11 cellular contexts compared by ENCODE assay signal in genomic region chr11:59776210-59777066, GRCh38. TPM values are rescaled to one million over a fixed set of nuclear protein-coding genes. Genes with fewer than 3 reads are reported as not detected.
DNase-seq lines count a peak whose midpoint lies in the region; ATAC-seq and TF ChIP-seq lines count a peak whose summit lies in the region.
"Had no signal": no experiment of that assay in that cellular context is flagged by ENCODE, and none has a peak within 500 bp of the region (broad histone marks: within the 10 kb centered on the region; RNA-seq: fewer than 3 reads in every experiment).

No MANE protein-coding gene starts in this region.

- no peaks in the 10 kb centered on the region for H3K9me3 ChIP-seq in PC-9 (ENCODE audit: insufficient read depth, low read depth)

- H3K18ac ChIP-seq in mesendoderm (ENCODE audit: low read length) = no peak overlapping the region

- peak overlapping the region; percentile 28 for H3K27ac ChIP-seq in PC-9
- H3K27ac ChIP-seq in mesendoderm (ENCODE audit: low read depth, low read length) = no peak overlapping the region

- no peak overlapping the region for H3K4ac ChIP-seq in mesendoderm (ENCODE audit: low read depth, low read length)

- peaks cover 31% of the 10 kb centered on the region for H3K36me3 Mint-ChIP-seq in progenitor cell of endocrine pancreas (ENCODE audit: insufficient read depth)

- no peaks in the 10 kb centered on the region for H3K27me3 Mint-ChIP-seq in progenitor cell of endocrine pancreas

- TF ChIP-seq CTCF in PC-9 (conservative IDR thresholded peaks at IDR 0.05) (no peak), epithelial cell of esophagus (IDR thresholded peaks at IDR 0.05; ENCODE audit: insufficient read depth, low read depth, low read length, missing control alignments) (no peak), progenitor cell of endocrine pancreas (IDR thresholded peaks at IDR 0.05; ENCODE audit: unreplicated experiment) (no peak)

- H3K4me1 ChIP-seq in PC-9 (replicated peaks; ENCODE audit: insufficient read depth) (peaks cover 48% of the 10 kb centered on the region), mesendoderm (ENCODE audit: control insufficient read depth, low read depth, low read length) (peaks cover 2% of the 10 kb centered on the region)

- H3K27me3 ChIP-seq in PC-9 (ENCODE audit: insufficient read depth, low read depth) (no peaks in the 10 kb centered on the region), mesendoderm (ENCODE audit: insufficient read depth, low read length, poor library complexity) (no peaks in the 10 kb centered on the region)

- DNase-seq in H4 (ENCODE audit: low spot score) (peak; percentile 54), PC-9 (peak; percentile 57 to 97), epithelial cell of esophagus (ENCODE audit: low read depth) (peak; percentile 97), progenitor cell of endocrine pancreas (ENCODE audit: low spot score, unreplicated experiment) (no peak), amygdala (lab: John Stamatoyannopoulos, UW) (no peak), mesendoderm (no peak)
- no peak for DNase-seq in NK-92 treated with Interleukin-12 subunit alpha and Interleukin-12 subunit beta, amount 100 ng/mL, for 24 hours (lab: John Stamatoyannopoulos, UW)
- DNase-seq: NCI-H1092 treated with DMSO at 0.1 percent for 48 hours; RPMI8226; stimulated activated naive CD4-positive, alpha-beta T cell treated with Interleukin-2 at 50 U/mL for 16 hours had no signal

- H2BK15ac ChIP-seq in mesendoderm (replicated peaks; ENCODE audit: low read depth) = no peak overlapping the region

- no peak overlapping the region for H3K23ac ChIP-seq in mesendoderm (ENCODE audit: low read length)

- H2BK120ac ChIP-seq in mesendoderm (ENCODE audit: low read depth, low read length) = no peak overlapping the region

- WGBS in mesendoderm (ENCODE audit: extremely low coverage, insufficient coverage, low lambda C conversion rate) = no CpG with 5 or more reads among the region's 5 CpGs

- H3K56ac ChIP-seq in mesendoderm (ENCODE audit: low read length) = no peak overlapping the region

- H3K4me3 ChIP-seq in PC-9 (no peak overlapping the region), epithelial cell of esophagus (ENCODE audit: low read length) (no peak overlapping the region), mesendoderm (ENCODE audit: low read length) (no peak overlapping the region)

- peaks cover 41% of the 10 kb centered on the region for H3K36me3 ChIP-seq in PC-9 (ENCODE audit: low read depth)
- no peaks in the 10 kb centered on the region for H3K36me3 ChIP-seq in mesendoderm (ENCODE audit: control insufficient read depth, insufficient read depth, low read length)

- H3K9ac ChIP-seq in mesendoderm (ENCODE audit: low read length) = no peak overlapping the region

- peaks cover 11% of the 10 kb centered on the region for H3K79me1 ChIP-seq in mesendoderm (ENCODE audit: low read length)

- peaks cover 34% of the 10 kb centered on the region for H3K4me1 Mint-ChIP-seq in progenitor cell of endocrine pancreas (ENCODE audit: low read depth)

- peaks cover 38% of the 10 kb centered on the region; the same call in 1 of the 2 replicates for H3F3A ChIP-seq in PC-9 (ENCODE audit: insufficient read depth, low read depth)

- H3K4me3 Mint-ChIP-seq in progenitor cell of endocrine pancreas (ENCODE audit: low read depth) = no peak overlapping the region

- CTCF ChIA-PET in PC-9 (lab: Charles Lee) = interaction anchor here (0.6 to 1.1 kb wide), 5 partner anchors 10 to 25 kb away, joined by 3 to 4 read pairs (median 3); no protein-coding TSS in a partner anchor

- POLR2A ChIA-PET in PC-9 (lab: Charles Lee; ENCODE audit: unreplicated experiment) = interaction anchor here (0.7 to 1.2 kb wide), 4 partner anchors 11 to 107 kb away, joined by 3 to 13 read pairs (median 6); partner anchors contain the start of gene PATL1

- H3K27ac Mint-ChIP-seq in progenitor cell of endocrine pancreas = peak overlapping the region; percentile 75

- H3K79me2 ChIP-seq in PC-9 (ENCODE audit: low read depth) = peaks cover 37% of the 10 kb centered on the region
- no peaks in the 10 kb centered on the region for H3K79me2 ChIP-seq in mesendoderm (ENCODE audit: control insufficient read depth, insufficient read depth, low read length)

- H2AFZ ChIP-seq in PC-9 = no peak overlapping the region

- H2AK5ac ChIP-seq in mesendoderm (ENCODE audit: low read length) = no peak overlapping the region

- BruUV-seq in PC-9 (replicated peaks; lab: Mats Ljungman, UMichigan) = no TSS peak

- H4K5ac ChIP-seq in mesendoderm (ENCODE audit: low read length) = no peak overlapping the region

- no peaks in the 10 kb centered on the region for H3K9me3 Mint-ChIP-seq in progenitor cell of endocrine pancreas (ENCODE audit: low read depth)

- no peak for ATAC-seq in HG02610 (IDR thresholded peaks at IDR 0.05; ENCODE audit: unreplicated experiment)

- peaks cover 40% of the 10 kb centered on the region for H4K20me1 ChIP-seq in PC-9 (ENCODE audit: insufficient read depth)

- H3K9me2 ChIP-seq in PC-9 (ENCODE audit: insufficient read depth) = no peaks in the 10 kb centered on the region

- H4K8ac ChIP-seq in mesendoderm (ENCODE audit: low read depth, low read length) = no peak overlapping the region

- no peak overlapping the region for H2BK5ac ChIP-seq in mesendoderm (ENCODE audit: low read length)

- intact Hi-C loops in PC-9 (cut with micrococcal nuclease; ENCODE audit: unreplicated experiment) = loop anchor here (1.0 to 5.0 kb wide), 4 partner anchors 11 to 214 kb away; partner anchors contain the start of gene STX3

- peak overlapping the region; percentile 62 for H3K4me2 ChIP-seq in PC-9
- no peak overlapping the region for H3K4me2 ChIP-seq in mesendoderm (ENCODE audit: low read length)

RNA-seq across cellular contexts. Expression of gene STX3, which starts 21.3 kb away (rescaled TPM):
- 25.4 and 40.5 TPM in 2 replicates for total RNA-seq in H4 (2014; rRNA removed; shearing (Covaris generic))
- total RNA-seq in PC-9 (2021) (45.2 and 50.1 TPM in 2 replicates), progenitor cell of endocrine pancreas (91.5 and 113 TPM in 2 replicates)
- polyA plus RNA-seq in mesendoderm (2013, experiment 1 of 2) = 36.8 TPM
- polyA plus RNA-seq in mesendoderm (2013, experiment 2 of 2) = 38.1 TPM

RNA-seq across cellular contexts. Expression of gene MRPL16, which starts 34.1 kb away (rescaled TPM):
- 62.1 and 64.8 TPM in 2 replicates for total RNA-seq in H4 (2014; rRNA removed; shearing (Covaris generic))
- total RNA-seq in PC-9 (2021) (64.7 and 82.0 TPM in 2 replicates), progenitor cell of endocrine pancreas (44.2 and 44.7 TPM in 2 replicates)
- 107 TPM for polyA plus RNA-seq in mesendoderm (2013, experiment 1 of 2)
- 107 TPM for polyA plus RNA-seq in mesendoderm (2013, experiment 2 of 2)

Comparison
In these comparisons a context has a peak if more than half of its experiments do, and no peak if none do; other contexts are left out.
1. DNase-seq: peak in H4 (single experiment), PC-9 (2 of 2) and epithelial cell of esophagus (single experiment); none in progenitor cell of endocrine pancreas (single experiment), NK-92 treated with Interleukin-12 subunit alpha and Interleukin-12 subunit beta, amount 100 ng/mL, for 24 hours (single experiment), amygdala (0 of 56) and mesendoderm (single experiment).